Comparison of ENCODE assay signal across 1 cellular context in the genomic region with DNA sequence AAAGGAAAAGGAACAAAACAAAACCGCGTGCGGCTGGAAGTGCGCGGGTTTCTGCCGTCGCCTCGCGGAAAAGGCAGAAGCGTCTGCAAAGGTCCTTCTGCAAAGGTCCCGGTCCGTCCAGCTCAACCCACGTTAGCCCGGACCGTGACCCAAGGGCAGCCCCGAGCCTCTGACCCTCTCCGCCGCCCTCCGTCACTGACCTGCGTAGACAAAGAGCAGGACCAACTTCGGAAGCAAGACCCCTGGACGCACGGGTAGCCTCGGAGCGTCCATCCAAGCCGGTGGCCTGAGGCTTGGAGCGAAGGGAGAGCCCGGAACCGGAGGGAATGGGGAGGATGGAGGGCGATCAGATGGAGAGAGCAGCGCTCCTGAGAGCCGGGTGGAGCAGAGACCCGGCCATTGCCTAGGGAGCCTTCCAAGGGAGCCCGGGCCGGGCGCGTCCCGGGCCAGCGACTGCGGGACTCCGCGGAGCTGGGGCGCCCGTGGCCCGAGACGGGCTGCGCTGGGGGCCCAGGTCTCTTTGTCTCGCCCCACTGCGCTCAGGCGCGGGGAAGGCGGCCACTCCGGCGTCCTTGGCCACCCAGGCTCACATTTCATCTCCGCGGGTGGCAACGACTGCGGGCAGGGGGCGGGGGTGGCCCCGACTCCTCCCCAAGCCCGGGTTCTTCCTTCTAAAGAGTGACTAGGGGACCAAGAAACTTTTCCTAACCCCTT.
TF ChIP-seq lines count a peak whose summit lies in the region.

A gene (minus strand): TSS at position 619 of the 714 bp plus-strand sequence. CDS start 346 bp downstream, at position 273.

TF ChIP-seq in IMR-90, 13 proteins besides CTCF, POLR2A, EP300 and RAD21 (continued from another document):
- TF ChIP-seq, protein P1, sequence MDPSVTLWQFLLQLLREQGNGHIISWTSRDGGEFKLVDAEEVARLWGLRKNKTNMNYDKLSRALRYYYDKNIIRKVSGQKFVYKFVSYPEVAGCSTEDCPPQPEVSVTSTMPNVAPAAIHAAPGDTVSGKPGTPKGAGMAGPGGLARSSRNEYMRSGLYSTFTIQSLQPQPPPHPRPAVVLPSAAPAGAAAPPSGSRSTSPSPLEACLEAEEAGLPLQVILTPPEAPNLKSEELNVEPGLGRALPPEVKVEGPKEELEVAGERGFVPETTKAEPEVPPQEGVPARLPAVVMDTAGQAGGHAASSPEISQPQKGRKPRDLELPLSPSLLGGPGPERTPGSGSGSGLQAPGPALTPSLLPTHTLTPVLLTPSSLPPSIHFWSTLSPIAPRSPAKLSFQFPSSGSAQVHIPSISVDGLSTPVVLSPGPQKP (IDR thresholded peaks at IDR 0.05; ENCODE audit: borderline replicate concordance, low read depth, low read length): no peak
- TF ChIP-seq RCOR1 (IDR thresholded peaks at IDR 0.05; ENCODE audit: insufficient replicate concordance, low read length): no peak
- TF ChIP-seq SMC3 (IDR thresholded peaks at IDR 0.05; ENCODE audit: low read depth, low read length): no peak
